18 cellular contexts compared by ENCODE assay signal in the genomic region with DNA sequence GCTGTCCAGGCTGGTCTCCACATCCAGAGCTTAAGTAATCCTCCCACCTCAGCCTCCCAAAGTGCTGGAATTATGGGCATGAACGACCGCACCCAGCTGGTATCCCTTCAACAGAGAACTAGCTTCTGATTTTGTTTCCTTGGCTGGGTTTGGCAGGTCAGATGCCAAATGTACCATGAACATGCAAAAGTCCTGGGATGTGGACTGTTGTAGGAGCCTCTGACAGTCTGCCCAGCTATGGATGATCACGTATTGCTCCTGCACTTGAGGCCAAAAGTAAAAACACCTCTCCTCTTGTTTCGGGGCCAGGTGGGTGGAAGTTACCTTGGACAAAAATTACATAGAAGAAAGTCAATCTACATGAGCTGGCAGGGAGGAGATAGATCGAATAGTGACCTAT.
DNase-seq lines count a peak whose midpoint lies in the region; ATAC-seq, FAIRE-seq and TF ChIP-seq lines count a peak whose summit lies in the region.
"Had no signal": no experiment of that assay in that cellular context is flagged by ENCODE, and none has a peak within 500 bp of the region (broad histone marks: within the 10 kb centered on the region; RNA-seq: fewer than 3 reads in every experiment).

No MANE protein-coding gene starts in this region.

- TF ChIP-seq EP300 in HepG2 (IDR thresholded peaks at IDR 0.05; ENCODE audit: low read depth in 2 of 2, low read length in 2 of 2) = no peak
- no peak for TF ChIP-seq EP300 in HepG2 (CRISPR knock-in tag; IDR thresholded peaks at IDR 0.05; ENCODE audit: borderline replicate concordance)

- peak overlapping the region; percentile 1 for H4K8ac ChIP-seq in trophoblast cell (ENCODE audit: low read depth, low read length)

- no peak for TF ChIP-seq CTCF in liver (IDR thresholded peaks at IDR 0.05; ENCODE audit: low read depth, low read length, missing input control)
- no peak for TF ChIP-seq CTCF in HepG2 (CRISPR knock-in tag; IDR thresholded peaks at IDR 0.05)
- TF ChIP-seq CTCF in endothelial cell (IDR thresholded peaks at IDR 0.05; ENCODE audit: unreplicated experiment) = no peak
- TF ChIP-seq CTCF in OCI-LY7 (conservative IDR thresholded peaks at IDR 0.05; ENCODE audit: low read length) = no peak

- H3K4me2 ChIP-seq in HepG2 (ENCODE audit: low read depth, low read length) (no peak overlapping the region), trophoblast cell (ENCODE audit: low read length) (no peak overlapping the region), OCI-LY7 (ENCODE audit: low read length) (no peak overlapping the region)
- H3K4me2 ChIP-seq: GM23338 had no signal

- H2BK5ac ChIP-seq in trophoblast cell (ENCODE audit: low read depth, low read length, poor library complexity) = no peak overlapping the region

- H3K9me3 Mint-ChIP-seq in endothelial cell (ENCODE audit: unreplicated experiment) = peaks cover 50% of the 10 kb centered on the region

- CTCF ChIA-PET in HepG2 (lab: Yijun Ruan, JAX; ENCODE audit: low intra/inter-chr PET ratio, low total read pairs) = no interaction called here
- CTCF ChIA-PET in OCI-LY7 (lab: Charles Lee; ENCODE audit: unreplicated experiment) = no interaction called here

- peaks cover 10% of the 10 kb centered on the region for H3K79me1 ChIP-seq in trophoblast cell (ENCODE audit: low read length)

- no peak overlapping the region for H3K14ac ChIP-seq in trophoblast cell (ENCODE audit: low read length)

- H3K27me3 ChIP-seq in liver (ENCODE audit: control insufficient read depth in 4 of 4, insufficient read depth in 4 of 4, low read length in 3 of 4) (no peaks in the 10 kb centered on the region), HepG2 (ENCODE audit: control insufficient read depth in 1 of 2, insufficient read depth in 2 of 2, low read length in 2 of 2) (peaks cover 0 to 5% of the 10 kb centered on the region in 2 experiments; a peak in 1 of 5 replicates), trophoblast cell (ENCODE audit: insufficient read depth, low read length) (no peaks in the 10 kb centered on the region)

- no peak for TF ChIP-seq RAD21 in liver (IDR thresholded peaks at IDR 0.05)
- TF ChIP-seq RAD21 in HepG2 (CRISPR knock-in tag; IDR thresholded peaks at IDR 0.05) = no peak

- no peak for DNase-seq in HepG2 (ENCODE audit: low spot score)
- no peak for DNase-seq in endothelial cell (ENCODE audit: low spot score)
- DNase-seq in trophoblast cell = no peak
- DNase-seq in stimulated activated CD4-positive, alpha-beta T cell treated with anti-CD3 and anti-CD28 coated beads, Interleukin-2, amount 100 ng/mL, for 24 hours = no peak
- no peak for DNase-seq in OCI-LY7 (ENCODE audit: low spot score)
- DNase-seq in ACHN = no peak
- DNase-seq: C1 segment of cervical spinal cord; CD4-positive, alpha-beta memory T cell; COR-L47; DND-41; H9 had no signal

- H4K91ac ChIP-seq in trophoblast cell (ENCODE audit: low read depth, low read length) = no peak overlapping the region

- in situ Hi-C loops in HepG2 (cut with HindIII; ENCODE audit: extremely low pct_ligation_motif_present, low pct_unique_long_range_greater_than_20kb) (no loop called here), ACHN (cut with HindIII; ENCODE audit: low pct_ligation_motif_present, low pct_unique_long_range_greater_than_20kb, low sequenced_read_pairs) (no loop called here)

- intact Hi-C loops in HepG2 (cut with micrococcal nuclease; ENCODE audit: unreplicated experiment) = no loop called here
- intact Hi-C loops in OCI-LY7 (cut with micrococcal nuclease; ENCODE audit: unreplicated experiment) = no loop called here

- TF ChIP-seq POLR2A in HepG2 (IDR thresholded peaks at IDR 0.05; ENCODE audit: insufficient read depth in 1 of 2, low read depth in 2 of 2, low read length in 2 of 2) = no peak

- no peaks in the 10 kb centered on the region for H3K4me1 Mint-ChIP-seq in endothelial cell (ENCODE audit: unreplicated experiment)
- H3K4me1 Mint-ChIP-seq: CD4-positive, alpha-beta memory T cell; GM23338 had no signal

- no peak overlapping the region for H2AFZ ChIP-seq in HepG2 (ENCODE audit: low read length)
- no peak overlapping the region for H2AFZ ChIP-seq in trophoblast cell (ENCODE audit: insufficient read depth, low read length, poor library complexity)
- no peak overlapping the region for H2AFZ ChIP-seq in OCI-LY7 (ENCODE audit: low read length)
- H2AFZ ChIP-seq: GM23338 had no signal

- H3K79me2 ChIP-seq in HepG2 (ENCODE audit: insufficient read depth, low read length) (no peaks in the 10 kb centered on the region), trophoblast cell (ENCODE audit: control insufficient read depth, insufficient read depth, low read length, poor library complexity) (no peaks in the 10 kb centered on the region), OCI-LY7 (ENCODE audit: insufficient read depth, low read depth, low read length) (no peaks in the 10 kb centered on the region)

- no peaks in the 10 kb centered on the region for H3K9me3 ChIP-seq in liver (ENCODE audit: control insufficient read depth in 4 of 4, low read length in 3 of 4)
- no peaks in the 10 kb centered on the region for H3K9me3 ChIP-seq in HepG2 (ENCODE audit: low read length)
- no peaks in the 10 kb centered on the region for H3K9me3 ChIP-seq in trophoblast cell (ENCODE audit: insufficient read depth, low read depth, low read length)
- no peaks in the 10 kb centered on the region for H3K9me3 ChIP-seq in OCI-LY7 (ENCODE audit: low read length)

- WGBS in liver = 36% methylated on average over 5 of the region's 5 CpGs
- 34% methylated on average over 5 of the region's 5 CpGs for WGBS in HepG2 (ENCODE audit: low lambda C conversion rate)
- WGBS in trophoblast cell (ENCODE audit: extremely low coverage, insufficient coverage, insufficient read length) = no CpG with 5 or more reads among the region's 5 CpGs

- POLR2A ChIA-PET in HepG2 (lab: Yijun Ruan, JAX) (no interaction called here), OCI-LY7 (lab: Charles Lee) (no interaction called here)

- no peak overlapping the region for H3K27ac Mint-ChIP-seq in endothelial cell (ENCODE audit: unreplicated experiment)
- H3K27ac Mint-ChIP-seq: CD4-positive, alpha-beta memory T cell; GM23338; H9 had no signal

- ATAC-seq in HepG2 = no peak
- ATAC-seq: GM23338, HCT116 had no signal

- H3K9me2 ChIP-seq in OCI-LY7 (ENCODE audit: insufficient read depth, low read length) = no peaks in the 10 kb centered on the region

- peaks cover 9% of the 10 kb centered on the region for H3K27me3 Mint-ChIP-seq in endothelial cell (ENCODE audit: unreplicated experiment)
- H3K27me3 Mint-ChIP-seq: CD4-positive, alpha-beta memory T cell had no signal

- H3K36me3 Mint-ChIP-seq in endothelial cell (ENCODE audit: low read depth, unreplicated experiment) = peaks cover 18% of the 10 kb centered on the region
- H3K36me3 Mint-ChIP-seq: CD4-positive, alpha-beta memory T cell had no signal

- H2BK120ac ChIP-seq in trophoblast cell (ENCODE audit: insufficient read depth, low read length, poor library complexity) = no peak overlapping the region

- BruUV-seq in HepG2 (replicated peaks; lab: Mats Ljungman, UMichigan) = no TSS peak
- BruUV-seq in OCI-LY7 (replicated peaks; lab: Mats Ljungman, UMichigan) = no TSS peak

- peaks cover 0 to 30% (median 23%) of the 10 kb centered on the region in 4 donors for H3K4me1 ChIP-seq in liver (ENCODE audit: control insufficient read depth in 4 of 4, insufficient read depth in 4 of 4, low read length in 3 of 4)
- peaks cover 7% of the 10 kb centered on the region for H3K4me1 ChIP-seq in HepG2 (ENCODE audit: insufficient read depth, low read length)
- H3K4me1 ChIP-seq in trophoblast cell (ENCODE audit: control insufficient read depth in 1 of 2, insufficient read depth in 2 of 2, low read length in 2 of 2) = peaks cover 3 to 4% of the 10 kb centered on the region in 2 experiments
- no peaks in the 10 kb centered on the region for H3K4me1 ChIP-seq in OCI-LY7 (ENCODE audit: insufficient read depth, low read length, poor library complexity, severe bottlenecking)

- no peak overlapping the region for H2BK12ac ChIP-seq in trophoblast cell (ENCODE audit: low read length)

- FAIRE-seq in HepG2 (lab: Jason Lieb, UNC) = no peak
- FAIRE-seq: A204.1, G401.6, GM12892 had no signal

- H3K4ac ChIP-seq in trophoblast cell (ENCODE audit: low read depth, low read length) = no peak overlapping the region

- no peak overlapping the region for H3K18ac ChIP-seq in trophoblast cell (ENCODE audit: low read length)

- H3K36me3 ChIP-seq in liver (ENCODE audit: control insufficient read depth in 4 of 4, insufficient read depth in 3 of 4, low read depth in 1 of 4, low read length in 3 of 4) = no peaks in the 10 kb centered on the region
- H3K36me3 ChIP-seq in HepG2 (replicated peaks in 1 of 2; ENCODE audit: control insufficient read depth in 1 of 2, insufficient read depth in 2 of 2, low read length in 2 of 2) = no peaks in the 10 kb centered on the region
- H3K36me3 ChIP-seq in trophoblast cell (ENCODE audit: control insufficient read depth in 1 of 2, insufficient read depth in 2 of 2, low read length in 2 of 2) = no peaks in the 10 kb centered on the region
- no peaks in the 10 kb centered on the region for H3K36me3 ChIP-seq in OCI-LY7 (ENCODE audit: insufficient read depth, low read length)

- H4K20me1 ChIP-seq in HepG2 (ENCODE audit: insufficient read depth, low read length) (no peaks in the 10 kb centered on the region), OCI-LY7 (ENCODE audit: insufficient read depth, low read length) (no peaks in the 10 kb centered on the region)

- H3K4me3 ChIP-seq in liver (ENCODE audit: low read depth in 1 of 3, low read length in 3 of 3) (no peak overlapping the region), HepG2 (replicated peaks in 1 of 3; ENCODE audit: insufficient read depth in 1 of 3, low read depth in 2 of 3, low read length in 3 of 3) (no peak overlapping the region), trophoblast cell (ENCODE audit: low read depth, low read length) (no peak overlapping the region), OCI-LY7 (ENCODE audit: low read depth, low read length, poor library complexity, severe bottlenecking) (no peak overlapping the region)
- H3K4me3 ChIP-seq: GM23338 had no signal

- H3K9ac ChIP-seq in liver (ENCODE audit: low read depth in 1 of 2, low read length in 2 of 2) = no peak overlapping the region
- H3K9ac ChIP-seq in HepG2 (ENCODE audit: insufficient read depth, low read depth, low read length) = no peak overlapping the region
- no peak overlapping the region for H3K9ac ChIP-seq in trophoblast cell (ENCODE audit: low read length)

- H3K27ac ChIP-seq in liver (ENCODE audit: low read depth in 1 of 2, low read length in 2 of 2) (no peak overlapping the region), HepG2 (ENCODE audit: extremely low read length, insufficient read depth, low read length) (no peak overlapping the region), trophoblast cell (ENCODE audit: low read depth, low read length) (no peak overlapping the region), OCI-LY7 (ENCODE audit: low read depth, low read length, poor library complexity, severe bottlenecking) (no peak overlapping the region)
- H3K27ac ChIP-seq: 22Rv1 had no signal

- H2AK5ac ChIP-seq in trophoblast cell (ENCODE audit: low read length) = peak overlapping the region; percentile 59

- H4K12ac ChIP-seq in trophoblast cell (ENCODE audit: low read depth, low read length) = no peak overlapping the region

- peak overlapping the region; percentile 37 for H3K4me3 Mint-ChIP-seq in endothelial cell (ENCODE audit: unreplicated experiment)
- H3K4me3 Mint-ChIP-seq: CD4-positive, alpha-beta memory T cell; GM23338; H9 had no signal

- no peak overlapping the region for H3K23ac ChIP-seq in trophoblast cell (ENCODE audit: low read length)
